In genomic region chr7:157995815-157996214, GRCh38 we compare ENCODE assay signal across 8 cellular contexts.
"Had no signal": no experiment of that assay in that cellular context is flagged by ENCODE, and none has a peak within 500 bp of the region (broad histone marks: within the 10 kb centered on the region; RNA-seq: fewer than 3 reads in every experiment).

No MANE protein-coding gene starts in this region.

- DNase-seq: H9, HCEC 1CT, HFFc6, KG1 had no signal

- H3K4me3 ChIP-seq: GM23338 had no signal

- H3K36me3 Mint-ChIP-seq: IgD-negative memory B cell had no signal

- H3K27ac Mint-ChIP-seq: GM23338, H9, HFFc6, IgD-negative memory B cell had no signal

- FAIRE-seq: H54, HTR-8/SVneo had no signal

- H2AFZ ChIP-seq: GM23338 had no signal

- H3K4me1 Mint-ChIP-seq: GM23338, IgD-negative memory B cell had no signal

- H3K27me3 Mint-ChIP-seq: IgD-negative memory B cell had no signal

- H3K4me2 ChIP-seq: GM23338 had no signal

- ATAC-seq: GM23338 had no signal

- H3K4me3 Mint-ChIP-seq: GM23338, H9, HFFc6, IgD-negative memory B cell had no signal
